In the genomic region with DNA sequence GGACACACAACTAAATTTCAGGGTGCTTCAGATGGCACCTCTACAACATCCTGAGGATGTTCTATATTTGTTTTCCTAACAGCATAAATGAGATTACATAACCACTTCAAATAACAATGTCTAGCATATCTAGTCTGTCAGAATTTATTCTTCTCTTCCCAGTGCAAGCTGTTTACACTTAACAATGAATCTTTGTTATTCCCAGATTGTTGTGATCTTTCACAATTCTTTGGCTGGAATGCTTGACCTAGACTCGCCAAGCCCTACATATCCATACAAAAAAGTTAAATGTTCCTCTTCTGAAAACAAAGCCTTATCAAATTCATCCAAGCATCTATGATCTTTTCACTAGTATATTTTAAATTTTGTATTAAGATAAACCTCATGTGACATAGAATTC, we compare ENCODE assay signal across 18 cellular contexts.
DNase-seq lines count a peak whose midpoint lies in the region; ATAC-seq and TF ChIP-seq lines count a peak whose summit lies in the region.
"Had no signal": no experiment of that assay in that cellular context is flagged by ENCODE, and none has a peak within 500 bp of the region (broad histone marks: within the 10 kb centered on the region; RNA-seq: fewer than 3 reads in every experiment).

No MANE protein-coding gene starts in this region.

- H3K4me3 ChIP-seq in right atrium auricular region (no peak overlapping the region), liver (ENCODE audit: low read depth in 1 of 3, low read length in 3 of 3) (no peak overlapping the region)
- H3K4me3 ChIP-seq: coronary artery, Peyer's patch had no signal

- DNase-seq in left ventricle myocardium superior (no peak), right atrium auricular region (ENCODE audit: low spot score) (no peak), caudate nucleus (lab: John Stamatoyannopoulos, UW) (no peak), NCI-H187 treated with DMSO at 0.1 percent for 48 hours (lab: John Stamatoyannopoulos, UW) (no peak)
- DNase-seq: DMS79 treated with DMSO at 0.1 percent for 48 hours; foreskin keratinocyte; NCI-H1105; NCI-H2107; NCI-H510A; NK-92 treated with Interleukin-12 subunit alpha and Interleukin-12 subunit beta, amount 100 ng/mL, for 24 hours; Peyer's patch; stimulated activated CD4-positive, alpha-beta T cell treated with anti-CD3 and anti-CD28 coated beads, Interleukin-12 subunit alpha, Interleukin-12 subunit beta, amount 100 ng/mL, for 4 hours; stimulated activated CD8-positive, alpha-beta memory T cell treated with anti-CD3 and anti-CD28 coated beads, Interleukin-4, amount 100 ng/mL, for 48 hours had no signal

- no peak overlapping the region for H3K27ac ChIP-seq in right atrium auricular region
- H3K27ac ChIP-seq in caudate nucleus (ENCODE audit: low read depth, low read length) = peak overlapping the region; percentile 74
- H3K27ac ChIP-seq in liver (ENCODE audit: low read depth in 1 of 2, low read length in 2 of 2) = no peak overlapping the region
- H3K27ac ChIP-seq: coronary artery, foreskin keratinocyte, Peyer's patch had no signal

- H3K9me3 ChIP-seq in right atrium auricular region = no peaks in the 10 kb centered on the region
- H3K9me3 ChIP-seq in liver (ENCODE audit: control insufficient read depth in 4 of 4, low read length in 3 of 4) = no peaks in the 10 kb centered on the region
- H3K9me3 ChIP-seq: Peyer's patch had no signal

- no peak overlapping the region for H3K9ac ChIP-seq in liver (ENCODE audit: low read depth in 1 of 2, low read length in 2 of 2)

- no peaks in the 10 kb centered on the region for H3K4me1 ChIP-seq in right atrium auricular region
- H3K4me1 ChIP-seq in liver (ENCODE audit: control insufficient read depth in 4 of 4, insufficient read depth in 4 of 4, low read length in 3 of 4) = peaks cover 3 to 12% (median 6%) of the 10 kb centered on the region in 4 donors
- H3K4me1 ChIP-seq: foreskin keratinocyte, Peyer's patch had no signal

- peak; percentile 19 for ATAC-seq in left ventricle myocardium superior
- no peak for ATAC-seq in GM18873 (IDR thresholded peaks at IDR 0.05; ENCODE audit: low FRiP score, unreplicated experiment)
- ATAC-seq in HG03139 (IDR thresholded peaks at IDR 0.05; ENCODE audit: unreplicated experiment) = no peak
- ATAC-seq in GM21423 (IDR thresholded peaks at IDR 0.05; ENCODE audit: unreplicated experiment) = no peak
- ATAC-seq: foreskin keratinocyte had no signal

- H3K36me3 ChIP-seq in right atrium auricular region (peaks cover 72% of the 10 kb centered on the region), liver (ENCODE audit: control insufficient read depth in 4 of 4, insufficient read depth in 3 of 4, low read depth in 1 of 4, low read length in 3 of 4) (peaks cover 2 to 40% (median 32%) of the 10 kb centered on the region in 4 donors)

- intact Hi-C loops in left ventricle myocardium superior (cut with micrococcal nuclease) = no loop called here

- no peak for TF ChIP-seq RAD21 in liver (IDR thresholded peaks at IDR 0.05)

- H3K27me3 ChIP-seq in right atrium auricular region (no peaks in the 10 kb centered on the region), liver (ENCODE audit: control insufficient read depth in 4 of 4, insufficient read depth in 4 of 4, low read length in 3 of 4) (no peaks in the 10 kb centered on the region)
- H3K27me3 ChIP-seq: foreskin keratinocyte, Peyer's patch had no signal

- 36% methylated on average over 1 of the region's 1 CpG for WGBS in liver

- TF ChIP-seq CTCF in right atrium auricular region (IDR thresholded peaks at IDR 0.05) = no peak
- no peak for TF ChIP-seq CTCF in liver (IDR thresholded peaks at IDR 0.05; ENCODE audit: low read depth, low read length, missing input control)

TF ChIP-seq in liver, 16 proteins besides CTCF, POLR2A, EP300 and RAD21:
- TF ChIP-seq GABPA (IDR thresholded peaks at IDR 0.05 in 1 of 2, conservative IDR thresholded peaks at IDR 0.05 in 1 of 2) (no peak), FOXA1 (IDR thresholded peaks at IDR 0.05) (no peak), HNF4G (IDR thresholded peaks at IDR 0.05) (no peak), RXRA (IDR thresholded peaks at IDR 0.05) (no peak), HNF4A (conservative IDR thresholded peaks at IDR 0.05) (peak; percentile 6 to 7), YY1 (IDR thresholded peaks at IDR 0.05) (no peak)
- TF ChIP-seq, protein P1, sequence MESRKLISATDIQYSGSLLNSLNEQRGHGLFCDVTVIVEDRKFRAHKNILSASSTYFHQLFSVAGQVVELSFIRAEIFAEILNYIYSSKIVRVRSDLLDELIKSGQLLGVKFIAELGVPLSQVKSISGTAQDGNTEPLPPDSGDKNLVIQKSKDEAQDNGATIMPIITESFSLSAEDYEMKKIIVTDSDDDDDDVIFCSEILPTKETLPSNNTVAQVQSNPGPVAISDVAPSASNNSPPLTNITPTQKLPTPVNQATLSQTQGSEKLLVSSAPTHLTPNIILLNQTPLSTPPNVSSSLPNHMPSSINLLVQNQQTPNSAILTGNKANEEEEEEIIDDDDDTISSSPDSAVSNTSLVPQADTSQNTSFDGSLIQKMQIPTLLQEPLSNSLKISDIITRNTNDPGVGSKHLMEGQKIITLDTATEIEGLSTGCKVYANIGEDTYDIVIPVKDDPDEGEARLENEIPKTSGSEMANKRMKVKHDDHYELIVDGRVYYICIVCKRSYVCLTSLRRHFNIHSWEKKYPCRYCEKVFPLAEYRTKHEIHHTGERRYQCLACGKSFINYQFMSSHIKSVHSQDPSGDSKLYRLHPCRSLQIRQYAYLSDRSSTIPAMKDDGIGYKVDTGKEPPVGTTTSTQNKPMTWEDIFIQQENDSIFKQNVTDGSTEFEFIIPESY (IDR thresholded peaks at IDR 0.05) = no peak
- TF ChIP-seq, protein P2, sequence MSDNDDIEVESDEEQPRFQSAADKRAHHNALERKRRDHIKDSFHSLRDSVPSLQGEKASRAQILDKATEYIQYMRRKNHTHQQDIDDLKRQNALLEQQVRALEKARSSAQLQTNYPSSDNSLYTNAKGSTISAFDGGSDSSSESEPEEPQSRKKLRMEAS (IDR thresholded peaks at IDR 0.05) = no peak
- TF ChIP-seq, protein P3, sequence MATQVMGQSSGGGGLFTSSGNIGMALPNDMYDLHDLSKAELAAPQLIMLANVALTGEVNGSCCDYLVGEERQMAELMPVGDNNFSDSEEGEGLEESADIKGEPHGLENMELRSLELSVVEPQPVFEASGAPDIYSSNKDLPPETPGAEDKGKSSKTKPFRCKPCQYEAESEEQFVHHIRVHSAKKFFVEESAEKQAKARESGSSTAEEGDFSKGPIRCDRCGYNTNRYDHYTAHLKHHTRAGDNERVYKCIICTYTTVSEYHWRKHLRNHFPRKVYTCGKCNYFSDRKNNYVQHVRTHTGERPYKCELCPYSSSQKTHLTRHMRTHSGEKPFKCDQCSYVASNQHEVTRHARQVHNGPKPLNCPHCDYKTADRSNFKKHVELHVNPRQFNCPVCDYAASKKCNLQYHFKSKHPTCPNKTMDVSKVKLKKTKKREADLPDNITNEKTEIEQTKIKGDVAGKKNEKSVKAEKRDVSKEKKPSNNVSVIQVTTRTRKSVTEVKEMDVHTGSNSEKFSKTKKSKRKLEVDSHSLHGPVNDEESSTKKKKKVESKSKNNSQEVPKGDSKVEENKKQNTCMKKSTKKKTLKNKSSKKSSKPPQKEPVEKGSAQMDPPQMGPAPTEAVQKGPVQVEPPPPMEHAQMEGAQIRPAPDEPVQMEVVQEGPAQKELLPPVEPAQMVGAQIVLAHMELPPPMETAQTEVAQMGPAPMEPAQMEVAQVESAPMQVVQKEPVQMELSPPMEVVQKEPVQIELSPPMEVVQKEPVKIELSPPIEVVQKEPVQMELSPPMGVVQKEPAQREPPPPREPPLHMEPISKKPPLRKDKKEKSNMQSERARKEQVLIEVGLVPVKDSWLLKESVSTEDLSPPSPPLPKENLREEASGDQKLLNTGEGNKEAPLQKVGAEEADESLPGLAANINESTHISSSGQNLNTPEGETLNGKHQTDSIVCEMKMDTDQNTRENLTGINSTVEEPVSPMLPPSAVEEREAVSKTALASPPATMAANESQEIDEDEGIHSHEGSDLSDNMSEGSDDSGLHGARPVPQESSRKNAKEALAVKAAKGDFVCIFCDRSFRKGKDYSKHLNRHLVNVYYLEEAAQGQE (IDR thresholded peaks at IDR 0.05) = no peak
